In genomic region chr7:80136276-80137045, GRCh38 we compare ENCODE assay signal across 8 cellular contexts. TPM values are rescaled to one million over a fixed set of nuclear protein-coding genes. Genes with fewer than 3 reads are reported as not detected.
A peak's percentile ranks its signal among the peaks of the same experiment; 100 is the strongest.
DNase-seq lines count a peak whose midpoint lies in the region; ATAC-seq and TF ChIP-seq lines count a peak whose summit lies in the region.

No MANE protein-coding gene starts in this region.

- peak overlapping the region; percentile 93 for H3K4me2 ChIP-seq in GM23248 (ENCODE audit: unreplicated experiment)

- CTCF ChIA-PET in CD8-positive, alpha-beta T cell (lab: Charles Lee), result no interaction called here

- DNase-seq in CD8-positive, alpha-beta T cell, result no peak
- DNase-seq in GM23248, result peak; percentile 87
- peak in 1 of 2 experiments; percentile 87 for DNase-seq in SJSA1 (ENCODE audit: low read depth in 1 of 2, low spot score in 2 of 2)
- DNase-seq in central memory CD4-positive, alpha-beta T cell, result no peak
- no peak for DNase-seq in cerebellar nuclear complex (lab: John Stamatoyannopoulos, UW)

- TF ChIP-seq CTCF in CD8-positive, alpha-beta T cell (IDR thresholded peaks at IDR 0.05), result no peak
- no peak for TF ChIP-seq CTCF in gastroesophageal sphincter (IDR thresholded peaks at IDR 0.05)

- intact Hi-C loops in CD8-positive, alpha-beta T cell (cut with DNase I, micrococcal nuclease), result no loop called here

- H3K27me3 ChIP-seq in CD8-positive, alpha-beta T cell (ENCODE audit: insufficient read depth, low read length), result no peaks in the 10 kb centered on the region
- H3K27me3 ChIP-seq in GM23248 (replicated peaks; ENCODE audit: insufficient read depth) (no peaks in the 10 kb centered on the region), SJSA1 (replicated peaks) (no peaks in the 10 kb centered on the region), gastroesophageal sphincter (no peaks in the 10 kb centered on the region), skeletal muscle tissue (ENCODE audit: control insufficient read depth in 3 of 3, insufficient read depth in 3 of 3, low read length in 3 of 3) (no peaks in the 10 kb centered on the region)

- H4K20me1 ChIP-seq in GM23248 (ENCODE audit: insufficient read depth), result peaks cover 6% of the 10 kb centered on the region; the same call in 1 of the 2 replicates

- H3K9me3 ChIP-seq in CD8-positive, alpha-beta T cell (ENCODE audit: low read length), result no peaks in the 10 kb centered on the region
- H3K9me3 ChIP-seq in GM23248 (ENCODE audit: low read depth) (no peaks in the 10 kb centered on the region), SJSA1 (replicated peaks) (no peaks in the 10 kb centered on the region), gastroesophageal sphincter (no peaks in the 10 kb centered on the region), skeletal muscle tissue (ENCODE audit: control insufficient read depth in 3 of 3, low read length in 3 of 3) (no peaks in the 10 kb centered on the region)

- no peak overlapping the region for H3K4me3 ChIP-seq in CD8-positive, alpha-beta T cell (ENCODE audit: low read depth, low read length)
- H3K4me3 ChIP-seq in GM23248 (peak overlapping the region; percentile 88), SJSA1 (peak overlapping the region; percentile 86), gastroesophageal sphincter (peak overlapping the region; percentile 87 to 93), skeletal muscle tissue (ENCODE audit: low read length in 3 of 3) (peak overlapping the region; percentile 85 to 94 (median 86))

- no peak for ATAC-seq in CD8-positive, alpha-beta T cell
- ATAC-seq in gastroesophageal sphincter, result no peak
- no peak for ATAC-seq in HG02798 (IDR thresholded peaks at IDR 0.05; ENCODE audit: poor library complexity, unreplicated experiment)

- peaks cover 3% of the 10 kb centered on the region for H3K36me3 Mint-ChIP-seq in CD8-positive, alpha-beta T cell

- H3K9me2 ChIP-seq in GM23248 (ENCODE audit: insufficient read depth), result no peaks in the 10 kb centered on the region

- no peaks in the 10 kb centered on the region for H3K9me3 Mint-ChIP-seq in CD8-positive, alpha-beta T cell

- POLR2A ChIA-PET in CD8-positive, alpha-beta T cell (lab: Charles Lee), result no interaction called here

- peaks cover 59% of the 10 kb centered on the region for H3K79me2 ChIP-seq in GM23248 (ENCODE audit: insufficient read depth)

- H3K27ac ChIP-seq in CD8-positive, alpha-beta T cell (ENCODE audit: low read depth, low read length), result no peak overlapping the region
- H3K27ac ChIP-seq in GM23248 (peak overlapping the region; percentile 50), SJSA1 (peak overlapping the region; percentile 75), gastroesophageal sphincter (peak overlapping the region; percentile 86 to 97 (median 92)), skeletal muscle tissue (ENCODE audit: low read depth, low read length) (no peak overlapping the region)

- H3F3A ChIP-seq in GM23248 (ENCODE audit: insufficient read depth), result peaks cover 30% of the 10 kb centered on the region

- H3K27me3 Mint-ChIP-seq in CD8-positive, alpha-beta T cell (ENCODE audit: low read depth), result peaks cover 20% of the 10 kb centered on the region

- in situ Hi-C loops in GM23248 (cut with MboI), result no loop called here

- H2AFZ ChIP-seq in GM23248, result peak overlapping the region; percentile 80

- no peaks in the 10 kb centered on the region for H3K36me3 ChIP-seq in CD8-positive, alpha-beta T cell (ENCODE audit: insufficient read depth, low read length)
- no peaks in the 10 kb centered on the region for H3K36me3 ChIP-seq in GM23248 (ENCODE audit: low read depth)
- peaks cover 6% of the 10 kb centered on the region for H3K36me3 ChIP-seq in SJSA1
- H3K36me3 ChIP-seq in gastroesophageal sphincter, result no peaks in the 10 kb centered on the region
- no peaks in the 10 kb centered on the region for H3K36me3 ChIP-seq in skeletal muscle tissue (ENCODE audit: control insufficient read depth in 3 of 3, insufficient read depth in 3 of 3, low read length in 3 of 3)

- 36 to 37% methylated on average over 4 of the region's 4 CpGs for WGBS in GM23248 (ENCODE audit: low coverage in 1 of 2, low lambda C conversion rate in 2 of 2, missing lambda C conversion rate in 2 of 2), 2 experiments
- 36 to 38% methylated on average over 3 to 4 of the region's 4 CpGs for WGBS in gastroesophageal sphincter (ENCODE audit: low coverage in 1 of 2), 2 donors

- TF ChIP-seq EP300 in gastroesophageal sphincter (IDR thresholded peaks at IDR 0.05), result no peak

- H3K4me3 Mint-ChIP-seq in CD8-positive, alpha-beta T cell, result peak overlapping the region; percentile 86

- H3K4me1 ChIP-seq in CD8-positive, alpha-beta T cell (ENCODE audit: insufficient read depth, low read length), result peaks cover 4% of the 10 kb centered on the region
- H3K4me1 ChIP-seq in GM23248 (ENCODE audit: insufficient read depth) (peaks cover 37% of the 10 kb centered on the region), SJSA1 (replicated peaks) (peaks cover 28% of the 10 kb centered on the region), gastroesophageal sphincter (peaks cover 3 to 52% (median 7%) of the 10 kb centered on the region in 3 donors), skeletal muscle tissue (ENCODE audit: control insufficient read depth in 3 of 3, insufficient read depth in 3 of 3, low read length in 3 of 3) (peaks cover 0 to 11% (median 4%) of the 10 kb centered on the region in 3 donors)

- H3K9ac ChIP-seq in GM23248 (peak overlapping the region; percentile 87), skeletal muscle tissue (ENCODE audit: low read depth in 1 of 3, low read length in 3 of 3) (peak overlapping the region in 1 of 3 donors; percentile 84)

- no peak for TF ChIP-seq POLR2A in gastroesophageal sphincter (IDR thresholded peaks at IDR 0.05)

- H3K27ac Mint-ChIP-seq in CD8-positive, alpha-beta T cell, result no peak overlapping the region

- peaks cover 19% of the 10 kb centered on the region for H3K4me1 Mint-ChIP-seq in CD8-positive, alpha-beta T cell (ENCODE audit: low read depth)

RNA-seq across cellular contexts. Expression of gene GNAI1, which starts 1.8 kb away (rescaled TPM):
- total RNA-seq in CD8-positive, alpha-beta T cell, result under 1 TPM; 0.30 to 0.36 TPM
- 30.7 and 35.3 TPM in 2 replicates for total RNA-seq in GM23248 (2014; rRNA removed; shearing (Covaris generic))
- polyA plus RNA-seq in GM23248 (2016; fragmentation: Nextera tagmentation; extraction: Ambion mirVana), result 47.0 and 50.4 TPM in 2 replicates
- 79.9 and 90.7 TPM in 2 replicates for total RNA-seq in SJSA1 (2014; rRNA removed; shearing (Covaris generic))
- 100 to 1,000 TPM in 3 of 4 donors, 10 to 100 TPM in 1; 76.8 to 136 (median 108) TPM for total RNA-seq in gastroesophageal sphincter
- total RNA-seq in skeletal muscle tissue, result 25.6 TPM

Comparison
In these comparisons a context has a peak if more than half of its experiments do, and no peak if none do; other contexts are left out.
1. H3K27ac ChIP-seq: peak in GM23248 (single experiment), SJSA1 (single experiment) and gastroesophageal sphincter (4 of 4); none in CD8-positive, alpha-beta T cell (single experiment) and skeletal muscle tissue (single experiment).
2. RNA of gene GNAI1, which starts 1.8 kb away (total RNA-seq): 76.8 to 136 TPM in gastroesophageal sphincter, 79.9 to 90.7 TPM in SJSA1, 30.7 to 35.3 TPM in GM23248 and 25.6 TPM in skeletal muscle tissue (single experiment); 0.30 to 0.36 TPM in CD8-positive, alpha-beta T cell; every median in the first group is over 10 times any median in the second.